ENCODE assay signal across 2 cellular contexts in genomic region chr9:101226803-101227202, GRCh38.
TF ChIP-seq lines count a peak whose summit lies in the region.

No MANE protein-coding gene starts in this region.

TF ChIP-seq in HCT116, 20 proteins besides CTCF, POLR2A, EP300 and RAD21:
- no peak for TF ChIP-seq SRF (IDR thresholded peaks at IDR 0.05; ENCODE audit: low read depth)
- no peak for TF ChIP-seq TCF7L2 (IDR thresholded peaks at IDR 0.05; ENCODE audit: borderline replicate concordance, extremely low read depth, insufficient read depth, insufficient read length)
- no peak for TF ChIP-seq SIN3A (IDR thresholded peaks at IDR 0.05; ENCODE audit: low read depth)
- no peak for TF ChIP-seq FOSL1 (IDR thresholded peaks at IDR 0.05; ENCODE audit: low read depth)
- TF ChIP-seq JUND (IDR thresholded peaks at IDR 0.05) = no peak
- no peak for TF ChIP-seq YY1 (IDR thresholded peaks at IDR 0.05; ENCODE audit: extremely low read depth, insufficient replicate concordance, low read depth, low read length)
- no peak for TF ChIP-seq SP1 (IDR thresholded peaks at IDR 0.05; ENCODE audit: low read depth)
- TF ChIP-seq EZH2phosphoT487 (IDR thresholded peaks at IDR 0.05; ENCODE audit: borderline replicate concordance) = no peak
- no peak for TF ChIP-seq ATF3 (IDR thresholded peaks at IDR 0.05)
- TF ChIP-seq CEBPB (IDR thresholded peaks at IDR 0.05; ENCODE audit: low read depth) = no peak
- TF ChIP-seq CBX3 (IDR thresholded peaks at IDR 0.05; ENCODE audit: low read depth) = no peak
- no peak for TF ChIP-seq POLR2AphosphoS5 (IDR thresholded peaks at IDR 0.05; ENCODE audit: low read depth, low read length)
- no peak for TF ChIP-seq ELF1 (IDR thresholded peaks at IDR 0.05; ENCODE audit: borderline replicate concordance, low read depth)

TF ChIP-seq in H1, 55 proteins besides CTCF, POLR2A, EP300 and RAD21:
- TF ChIP-seq GABPA (IDR thresholded peaks at IDR 0.05; ENCODE audit: borderline replicate concordance, insufficient read depth, low read length) = no peak
- no peak for TF ChIP-seq CEBPB (IDR thresholded peaks at IDR 0.05; ENCODE audit: low read depth, low read length)
- TF ChIP-seq KDM5A (IDR thresholded peaks at IDR 0.05; ENCODE audit: low read length) = no peak
- TF ChIP-seq SIN3A (conservative IDR thresholded peaks at IDR 0.05 in 1 of 2, IDR thresholded peaks at IDR 0.05 in 1 of 2; ENCODE audit: low read depth in 1 of 2, low read length in 2 of 2) = no peak
- no peak for TF ChIP-seq ZNF274 (IDR thresholded peaks at IDR 0.05; ENCODE audit: borderline replicate concordance, extremely low read depth, low read length)
- TF ChIP-seq SP4 (IDR thresholded peaks at IDR 0.05; ENCODE audit: low read length) = no peak
- no peak for TF ChIP-seq SUZ12 (IDR thresholded peaks at IDR 0.05; ENCODE audit: low read length)
- TF ChIP-seq NRF1 (IDR thresholded peaks at IDR 0.05; ENCODE audit: low read depth, low read length) = no peak
- no peak for TF ChIP-seq ATF2 (IDR thresholded peaks at IDR 0.05; ENCODE audit: low read length)
- TF ChIP-seq, protein P1, sequence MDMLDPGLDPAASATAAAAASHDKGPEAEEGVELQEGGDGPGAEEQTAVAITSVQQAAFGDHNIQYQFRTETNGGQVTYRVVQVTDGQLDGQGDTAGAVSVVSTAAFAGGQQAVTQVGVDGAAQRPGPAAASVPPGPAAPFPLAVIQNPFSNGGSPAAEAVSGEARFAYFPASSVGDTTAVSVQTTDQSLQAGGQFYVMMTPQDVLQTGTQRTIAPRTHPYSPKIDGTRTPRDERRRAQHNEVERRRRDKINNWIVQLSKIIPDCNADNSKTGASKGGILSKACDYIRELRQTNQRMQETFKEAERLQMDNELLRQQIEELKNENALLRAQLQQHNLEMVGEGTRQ (IDR thresholded peaks at IDR 0.05; ENCODE audit: low read length) = no peak
- TF ChIP-seq CBX8 (IDR thresholded peaks at IDR 0.05; ENCODE audit: borderline replicate concordance, low read depth, low read length) = no peak
- no peak for TF ChIP-seq FOSL1 (IDR thresholded peaks at IDR 0.05; ENCODE audit: insufficient read depth, low read depth, low read length)
- TF ChIP-seq EZH2 (IDR thresholded peaks at IDR 0.05; ENCODE audit: low read depth, low read length, severe bottlenecking) = no peak
- no peak for TF ChIP-seq GTF2F1 (IDR thresholded peaks at IDR 0.05; ENCODE audit: borderline replicate concordance, low read depth, low read length)
